18 cellular contexts compared by ENCODE assay signal in genomic region chr5:73746608-73747007, GRCh38.
DNase-seq lines count a peak whose midpoint lies in the region; ATAC-seq, FAIRE-seq and TF ChIP-seq lines count a peak whose summit lies in the region.
"Had no signal": no experiment of that assay in that cellular context is flagged by ENCODE, and none has a peak within 500 bp of the region (broad histone marks: within the 10 kb centered on the region; RNA-seq: fewer than 3 reads in every experiment).

No MANE protein-coding gene starts in this region.

- H3K9me3 ChIP-seq in keratinocyte (ENCODE audit: control insufficient read depth, low read depth, low read length) (no peaks in the 10 kb centered on the region), mucosa of descending colon (no peaks in the 10 kb centered on the region)
- H3K9me3 ChIP-seq: A549 had no signal

- no peak overlapping the region for H3K9ac ChIP-seq in keratinocyte (ENCODE audit: control insufficient read depth, extremely low read depth, insufficient read depth, low read length)
- H3K9ac ChIP-seq: GM23248 had no signal

- peaks cover 3% of the 10 kb centered on the region for H4K20me1 ChIP-seq in keratinocyte (ENCODE audit: control insufficient read depth, extremely low read depth, insufficient read depth, low read length)

- H3K27ac ChIP-seq in ACC112 (ENCODE audit: low read depth, low read length) (0 out of 2 replicates have a peak overlapping the region, but pooled peaks have one; percentile 64), keratinocyte (ENCODE audit: control insufficient read depth, insufficient read depth, low read length) (no peak overlapping the region)
- H3K27ac ChIP-seq: A549, GM23248 had no signal

- DNase-seq in LoVo (ENCODE audit: low spot score), result peak; percentile 20
- no peak for DNase-seq in keratinocyte (ENCODE audit: low read depth, low spot score)
- DNase-seq in mucosa of descending colon, result peak in 1 of 3 donors; percentile 24
- no peak for DNase-seq in cerebellum (ENCODE audit: low spot score)
- DNase-seq in retina, result no peak
- DNase-seq: 8988T; C1 segment of cervical spinal cord; CD4-positive, alpha-beta memory T cell; DMS 273 treated with DMSO at 0.1 percent for 48 hours; DMS79; GF-D8; GM23248; HCEC 1CT had no signal

- no peaks in the 10 kb centered on the region for H3K9me1 ChIP-seq in keratinocyte (ENCODE audit: control insufficient read depth, extremely low read depth, insufficient read depth, low read length)

- H3K27me3 ChIP-seq in ACC112 (ENCODE audit: insufficient read depth, low read length) (no peaks in the 10 kb centered on the region), keratinocyte (ENCODE audit: control insufficient read depth, extremely low read depth, insufficient read depth, low read length) (no peaks in the 10 kb centered on the region)

- FAIRE-seq in keratinocyte (lab: Jason Lieb, UNC), result peak; percentile 46
- FAIRE-seq: GM12891 had no signal

- H3K4me3 ChIP-seq in ACC112 (ENCODE audit: low read depth, low read length), result no peak overlapping the region
- H3K4me3 ChIP-seq in keratinocyte (ENCODE audit: control insufficient read depth in 2 of 3, extremely low read depth in 1 of 3, insufficient read depth in 2 of 3, low read depth in 1 of 3, low read length in 3 of 3), result no peak overlapping the region
- H3K4me3 ChIP-seq in mucosa of descending colon, result no peak overlapping the region
- H3K4me3 ChIP-seq: A549, GM23248 had no signal

- peaks cover 56% of the 10 kb centered on the region for H3K79me2 ChIP-seq in ACC112 (ENCODE audit: control insufficient read depth, insufficient read depth, low read length, unreplicated experiment)
- H3K79me2 ChIP-seq in keratinocyte (ENCODE audit: control insufficient read depth, insufficient read depth, low read length), result peaks cover 89% of the 10 kb centered on the region

- H3K4me2 ChIP-seq in keratinocyte (ENCODE audit: control insufficient read depth, extremely low read depth, insufficient read depth, low read depth, low read length), result no peak overlapping the region
- H3K4me2 ChIP-seq: A549 had no signal

- no peak overlapping the region for H2AFZ ChIP-seq in ACC112 (ENCODE audit: low read length, unreplicated experiment)
- H2AFZ ChIP-seq in keratinocyte (ENCODE audit: control insufficient read depth, low read length), result no peak overlapping the region
- H2AFZ ChIP-seq: GM23248 had no signal

- no peak for TF ChIP-seq CTCF in keratinocyte (optimal IDR thresholded peaks at IDR 0.05 in 1 of 3, IDR thresholded peaks at IDR 0.05 in 1 of 3, conservative IDR thresholded peaks at IDR 0.05 in 1 of 3; ENCODE audit: extremely low read depth in 1 of 3, insufficient read depth in 2 of 3, low read length in 3 of 3)
- no peak for TF ChIP-seq CTCF in mucosa of descending colon (IDR thresholded peaks at IDR 0.05)

- ATAC-seq in mucosa of descending colon, result peak; percentile 73
- no peak for ATAC-seq in HG03354 (IDR thresholded peaks at IDR 0.05; ENCODE audit: poor library complexity, severe bottlenecking, unreplicated experiment)
- no peak for ATAC-seq in HG03108 (IDR thresholded peaks at IDR 0.05; ENCODE audit: unreplicated experiment)
- ATAC-seq: A549 had no signal

- intact Hi-C loops in mucosa of descending colon (cut with DNase I, micrococcal nuclease), result no loop called here

- dilution Hi-C loops in keratinocyte (cut with MboI; ENCODE audit: extremely low pct_ligation_motif_present, low sequenced_read_pairs), result no loop called here

- H3K4me1 ChIP-seq in ACC112 (ENCODE audit: control insufficient read depth, insufficient read depth, low read length, unreplicated experiment) (peaks cover 66% of the 10 kb centered on the region), keratinocyte (ENCODE audit: control insufficient read depth, extremely low read depth, insufficient read depth, low read length) (no peaks in the 10 kb centered on the region), mucosa of descending colon (ENCODE audit: low read depth) (peaks cover 16% of the 10 kb centered on the region)

- H3K36me3 ChIP-seq in ACC112 (ENCODE audit: insufficient read depth, low read length) (peaks cover 3% of the 10 kb centered on the region; the same call in 1 of the 2 replicates), keratinocyte (ENCODE audit: control insufficient read depth in 2 of 2, extremely low read depth in 1 of 2, insufficient read depth in 2 of 2, low read length in 2 of 2) (peaks cover 8 to 16% of the 10 kb centered on the region in 2 experiments), mucosa of descending colon (ENCODE audit: low read depth) (no peaks in the 10 kb centered on the region)
